Comparison of ENCODE assay signal across 13 cellular contexts in genomic region chr2:137857871-137858270, GRCh38.
"Had no signal": no experiment of that assay in that cellular context is flagged by ENCODE, and none has a peak within 500 bp of the region (broad histone marks: within the 10 kb centered on the region; RNA-seq: fewer than 3 reads in every experiment).

No MANE protein-coding gene starts in this region.

- H3K9me3 Mint-ChIP-seq: activated naive CD4-positive, alpha-beta T cell treated with anti-CD3 and anti-CD28 coated beads, Interleukin-2, amount 10 ng/mL, durations not matched to agents 7 days and 5 days; T-cell had no signal

- H3K36me3 ChIP-seq: transverse colon had no signal

- H3K4me1 ChIP-seq: psoas muscle, transverse colon had no signal

- H3K27ac ChIP-seq: dorsolateral prefrontal cortex, psoas muscle, transverse colon had no signal

- H3K9me3 ChIP-seq: psoas muscle, transverse colon had no signal

- ATAC-seq: psoas muscle; sciatic nerve; stimulated activated naive CD8-positive, alpha-beta T cell treated with anti-CD3 and anti-CD28 coated beads, Interleukin-15, Interleukin-2, amounts not matched to agents 100 U/mL and 50 U/mL, for 24 hours; T-cell had no signal

- H3K4me3 Mint-ChIP-seq: activated naive CD4-positive, alpha-beta T cell treated with anti-CD3 and anti-CD28 coated beads, Interleukin-2, amount 10 ng/mL, durations not matched to agents 7 days and 5 days; T-cell had no signal

- H3K27me3 ChIP-seq: transverse colon had no signal

- H3K36me3 Mint-ChIP-seq: activated naive CD4-positive, alpha-beta T cell treated with anti-CD3 and anti-CD28 coated beads, Interleukin-2, amount 10 ng/mL, durations not matched to agents 7 days and 5 days; T-cell had no signal

- H3K4me1 Mint-ChIP-seq: activated naive CD4-positive, alpha-beta T cell treated with anti-CD3 and anti-CD28 coated beads, Interleukin-2, amount 10 ng/mL, durations not matched to agents 7 days and 5 days; T-cell had no signal

- DNase-seq: activated CD4-positive, alpha-beta T cell treated with anti-CD3 and anti-CD28 coated beads, Interleukin-2, amount 50 U/mL, for 48 hours; activated naive CD4-positive, alpha-beta T cell treated with anti-CD3 and anti-CD28 coated beads, Interleukin-2, amount 10 ng/mL, durations not matched to agents 7 days and 5 days; activated T-cell treated with anti-CD3 and anti-CD28 coated beads, Interleukin-2, amount 50 U/mL, for 1 hour; dorsolateral prefrontal cortex; kidney; midbrain; psoas muscle; stimulated activated naive CD8-positive, alpha-beta T cell treated with anti-CD3 and anti-CD28 coated beads, Interleukin-15, Interleukin-2, amounts not matched to agents 100 U/mL and 50 U/mL, for 24 hours; T-cell; T-helper 9 cell; transverse colon had no signal

- FAIRE-seq: astrocyte, kidney had no signal

- H3K4me3 ChIP-seq: dorsolateral prefrontal cortex, psoas muscle, transverse colon had no signal

- H3K27ac Mint-ChIP-seq: activated naive CD4-positive, alpha-beta T cell treated with anti-CD3 and anti-CD28 coated beads, Interleukin-2, amount 10 ng/mL, durations not matched to agents 7 days and 5 days; T-cell had no signal

- H3K27me3 Mint-ChIP-seq: activated naive CD4-positive, alpha-beta T cell treated with anti-CD3 and anti-CD28 coated beads, Interleukin-2, amount 10 ng/mL, durations not matched to agents 7 days and 5 days had no signal
